In genomic region chr7:24756545-24756988, GRCh38 we compare ENCODE assay signal across 8 cellular contexts. TPM values are rescaled to one million over a fixed set of nuclear protein-coding genes. Genes with fewer than 3 reads are reported as not detected.
A peak's percentile ranks its signal among the peaks of the same experiment; 100 is the strongest.
DNase-seq lines count a peak whose midpoint lies in the region; ATAC-seq and TF ChIP-seq lines count a peak whose summit lies in the region.

No MANE protein-coding gene starts in this region.

- ATAC-seq in Right ventricle myocardium inferior = peak; percentile 2
- ATAC-seq in mucosa of descending colon = peak; percentile 18
- peak; percentile 40 for ATAC-seq in upper lobe of right lung

- no peaks in the 10 kb centered on the region for H3K36me3 ChIP-seq in duodenal mucosa (ENCODE audit: control insufficient read depth in 1 of 2, insufficient read depth in 2 of 2, low read length in 2 of 2)
- H3K36me3 ChIP-seq in mucosa of descending colon (ENCODE audit: low read depth) = no peaks in the 10 kb centered on the region
- no peaks in the 10 kb centered on the region for H3K36me3 ChIP-seq in upper lobe of right lung

- H3K4me3 ChIP-seq in duodenal mucosa (ENCODE audit: low read depth in 1 of 2, low read length in 2 of 2) (peak overlapping the region; percentile 66 to 67), mucosa of descending colon (no peak overlapping the region), upper lobe of right lung (peak overlapping the region; percentile 66)

- peaks cover 3 to 35% of the 10 kb centered on the region in 2 donors for H3K27me3 ChIP-seq in duodenal mucosa (ENCODE audit: control insufficient read depth in 1 of 2, insufficient read depth in 2 of 2, low read length in 2 of 2)
- H3K27me3 ChIP-seq in upper lobe of right lung = peaks cover 6% of the 10 kb centered on the region

- H3K9me3 ChIP-seq in duodenal mucosa (ENCODE audit: control insufficient read depth in 1 of 2, low read length in 2 of 2) (no peaks in the 10 kb centered on the region), mucosa of descending colon (no peaks in the 10 kb centered on the region), upper lobe of right lung (no peaks in the 10 kb centered on the region)

- H3K9ac ChIP-seq in duodenal mucosa (ENCODE audit: low read depth in 1 of 2, low read length in 2 of 2) = peak overlapping the region in 1 of 2 donors; percentile 14

- DNase-seq in Right ventricle myocardium inferior (ENCODE audit: missing footprints) (peak; percentile 68), cardiac septum (ENCODE audit: low spot score) (no peak), SK-N-DZ (ENCODE audit: low spot score) (peak; percentile 38), mucosa of descending colon (no peak), upper lobe of right lung (no peak), NCI-H1436 treated with DMSO at 0.1 percent for 48 hours (lab: John Stamatoyannopoulos, UW) (no peak), GF-D8 (lab: John Stamatoyannopoulos, UW) (no peak)

- H3K4me1 ChIP-seq in duodenal mucosa (ENCODE audit: control insufficient read depth in 1 of 2, insufficient read depth in 2 of 2, low read length in 2 of 2) (peaks cover 0 to 6% of the 10 kb centered on the region in 2 donors), mucosa of descending colon (ENCODE audit: low read depth) (peaks cover 3% of the 10 kb centered on the region), upper lobe of right lung (peaks cover 2% of the 10 kb centered on the region)

- H3K27ac ChIP-seq in duodenal mucosa (ENCODE audit: low read depth, low read length) (no peak overlapping the region), upper lobe of right lung (no peak overlapping the region)

- intact Hi-C loops in Right ventricle myocardium inferior (cut with DNase I) = no loop called here
- intact Hi-C loops in cardiac septum (cut with DNase I) = no loop called here
- intact Hi-C loops in mucosa of descending colon (cut with DNase I, micrococcal nuclease) = no loop called here
- intact Hi-C loops in upper lobe of right lung (cut with DNase I) = no loop called here

- TF ChIP-seq CTCF in mucosa of descending colon (IDR thresholded peaks at IDR 0.05) (no peak), upper lobe of right lung (IDR thresholded peaks at IDR 0.05) (no peak)

RNA-seq across cellular contexts. Expression of gene GSDME, which starts 0.7 kb away (rescaled TPM):
- total RNA-seq in Right ventricle myocardium inferior = 4.1 TPM
- total RNA-seq in cardiac septum = 7.5 TPM
- 10.7 and 12.8 TPM in 2 replicates for polyA plus RNA-seq in SK-N-DZ (2014; cell fraction: cytosol; rRNA removed)
- polyA plus RNA-seq in SK-N-DZ (2014; cell fraction: nucleus; rRNA removed) = 29.3 and 42.4 TPM in 2 replicates
- 1 to 10 TPM in 2 of 3 donors, under 1 TPM in 1; 0.96 to 6.3 (median 2.3) TPM for total RNA-seq in mucosa of descending colon
- 13.4 TPM for total RNA-seq in upper lobe of right lung

Comparison
In these comparisons a context has a peak if more than half of its experiments do, and no peak if none do; other contexts are left out.
1. DNase-seq: peak in Right ventricle myocardium inferior (single experiment) and SK-N-DZ (single experiment); none in cardiac septum (single experiment), mucosa of descending colon (0 of 3), upper lobe of right lung (single experiment), NCI-H1436 treated with DMSO at 0.1 percent for 48 hours (single experiment) and GF-D8 (single experiment).
2. Peak in every context shown above with its lines, with median percentiles within 50 percentile points of each other: ATAC-seq.